8 cellular contexts compared by ENCODE assay signal in genomic region chr19:40571005-40571318, GRCh38. TPM values are rescaled to one million over a fixed set of nuclear protein-coding genes. Genes with fewer than 3 reads are reported as not detected.
DNase-seq lines count a peak whose midpoint lies in the region; ATAC-seq and TF ChIP-seq lines count a peak whose summit lies in the region.

No MANE protein-coding gene starts in this region.

- no peak for TF ChIP-seq CTCF in activated CD8-positive, alpha-beta T cell treated with anti-CD3 and anti-CD28 coated beads for 36 hours (IDR thresholded peaks at IDR 0.05)
- TF ChIP-seq CTCF in tibial artery (IDR thresholded peaks at IDR 0.05) = peak in 1 of 2 experiments; percentile 2

- DNase-seq in activated T-cell treated with anti-CD3 and anti-CD28 coated beads, Interleukin-2, amount 50 U/mL, for 24 hours = no peak
- no peak for DNase-seq in activated T-cell treated with anti-CD3 and anti-CD28 coated beads, Interleukin-2, amount 50 U/mL, for 48 hours
- no peak for DNase-seq in activated CD8-positive, alpha-beta T cell treated with anti-CD3 and anti-CD28 coated beads for 36 hours
- DNase-seq in tibial artery = no peak
- no peak for DNase-seq in NCI-H1436 treated with DMSO at 0.1 percent for 48 hours (lab: John Stamatoyannopoulos, UW)
- no peak for DNase-seq in DMS 273 treated with DMSO at 0.1 percent for 48 hours (lab: John Stamatoyannopoulos, UW)
- no peak for DNase-seq in occipital lobe (lab: John Stamatoyannopoulos, UW)

- peak overlapping the region; percentile 50 for H3K27ac Mint-ChIP-seq in activated T-cell treated with anti-CD3 and anti-CD28 coated beads, Interleukin-2, amount 50 U/mL, for 24 hours
- peak overlapping the region; percentile 27 for H3K27ac Mint-ChIP-seq in activated CD8-positive, alpha-beta T cell treated with anti-CD3 and anti-CD28 coated beads for 36 hours

- H3K9me3 Mint-ChIP-seq in activated T-cell treated with anti-CD3 and anti-CD28 coated beads, Interleukin-2, amount 50 U/mL, for 24 hours = peaks cover 3% of the 10 kb centered on the region
- no peaks in the 10 kb centered on the region for H3K9me3 Mint-ChIP-seq in activated CD8-positive, alpha-beta T cell treated with anti-CD3 and anti-CD28 coated beads for 36 hours

- no peaks in the 10 kb centered on the region for H3K4me1 ChIP-seq in iPS-15b (ENCODE audit: control insufficient read depth, insufficient read depth, low read length)
- H3K4me1 ChIP-seq in tibial artery = peaks cover 0 to 32% (median 18%) of the 10 kb centered on the region in 4 donors

- no peak for ATAC-seq in activated CD8-positive, alpha-beta T cell treated with anti-CD3 and anti-CD28 coated beads for 36 hours

- H3K27me3 ChIP-seq in iPS-15b (ENCODE audit: control insufficient read depth, insufficient read depth, low read length) = peaks cover 47% of the 10 kb centered on the region
- peaks cover 0 to 26% of the 10 kb centered on the region in 2 donors for H3K27me3 ChIP-seq in tibial artery

- peak overlapping the region; percentile 41 for H3K4me3 Mint-ChIP-seq in activated T-cell treated with anti-CD3 and anti-CD28 coated beads, Interleukin-2, amount 50 U/mL, for 24 hours
- H3K4me3 Mint-ChIP-seq in activated CD8-positive, alpha-beta T cell treated with anti-CD3 and anti-CD28 coated beads for 36 hours = peak overlapping the region; percentile 48

- H3K27me3 Mint-ChIP-seq in activated T-cell treated with anti-CD3 and anti-CD28 coated beads, Interleukin-2, amount 50 U/mL, for 24 hours = peaks cover 31% of the 10 kb centered on the region
- peaks cover 25% of the 10 kb centered on the region for H3K27me3 Mint-ChIP-seq in activated CD8-positive, alpha-beta T cell treated with anti-CD3 and anti-CD28 coated beads for 36 hours

- peak overlapping the region; percentile 49 to 52 for H3K27ac ChIP-seq in tibial artery

- CTCF ChIA-PET in activated CD8-positive, alpha-beta T cell treated with anti-CD3 and anti-CD28 coated beads for 36 hours (lab: Charles Lee) = interaction anchor here (1.0 to 2.7 kb wide), 16 partner anchors 9 to 431 kb away, joined by 3 to 19 read pairs (median 4); no protein-coding TSS in a partner anchor

- H3K4me1 Mint-ChIP-seq in activated T-cell treated with anti-CD3 and anti-CD28 coated beads, Interleukin-2, amount 50 U/mL, for 24 hours (ENCODE audit: low read depth) = peaks cover 22% of the 10 kb centered on the region
- peaks cover 11% of the 10 kb centered on the region for H3K4me1 Mint-ChIP-seq in activated CD8-positive, alpha-beta T cell treated with anti-CD3 and anti-CD28 coated beads for 36 hours (ENCODE audit: low read depth)

- no peaks in the 10 kb centered on the region for H3K36me3 Mint-ChIP-seq in activated T-cell treated with anti-CD3 and anti-CD28 coated beads, Interleukin-2, amount 50 U/mL, for 24 hours (ENCODE audit: low read depth)
- no peaks in the 10 kb centered on the region for H3K36me3 Mint-ChIP-seq in activated CD8-positive, alpha-beta T cell treated with anti-CD3 and anti-CD28 coated beads for 36 hours (ENCODE audit: low read depth)

- H3K9me3 ChIP-seq in iPS-15b (ENCODE audit: control insufficient read depth, insufficient read depth, low read length) (no peaks in the 10 kb centered on the region), tibial artery (no peaks in the 10 kb centered on the region)

- intact Hi-C loops in activated CD8-positive, alpha-beta T cell treated with anti-CD3 and anti-CD28 coated beads for 36 hours (cut with micrococcal nuclease) = no loop called here
- intact Hi-C loops in tibial artery (cut with DNase I; ENCODE audit: low total_unique reads) = no loop called here

- peak overlapping the region; percentile 36 for H3K4me3 ChIP-seq in iPS-15b (ENCODE audit: low read depth, low read length)
- peak overlapping the region in 1 of 2 donors; percentile 45 for H3K4me3 ChIP-seq in tibial artery

- POLR2A ChIA-PET in activated CD8-positive, alpha-beta T cell treated with anti-CD3 and anti-CD28 coated beads for 36 hours (lab: Charles Lee) = interaction anchor here (0.9 to 1.5 kb wide), 3 partner anchors 12 to 128 kb away, joined by 4 to 7 read pairs (median 4); no protein-coding TSS in a partner anchor

- H3K36me3 ChIP-seq in iPS-15b (ENCODE audit: control insufficient read depth, insufficient read depth, low read length) (no peaks in the 10 kb centered on the region), tibial artery (no peaks in the 10 kb centered on the region)

- no peak overlapping the region for H3K9ac ChIP-seq in iPS-15b (ENCODE audit: low read depth, low read length)

RNA-seq across cellular contexts. Expression of gene SHKBP1, which starts 5.7 kb away (rescaled TPM):
- 10 to 100 TPM; 82.8 to 89.3 TPM for total RNA-seq in activated CD8-positive, alpha-beta T cell treated with anti-CD3 and anti-CD28 coated beads for 36 hours
- 4.1 TPM for total RNA-seq in occipital lobe

RNA-seq across cellular contexts. Expression of gene LTBP4, which starts 30.2 kb away (rescaled TPM):
- total RNA-seq in activated CD8-positive, alpha-beta T cell treated with anti-CD3 and anti-CD28 coated beads for 36 hours = 100 to 1,000 TPM; 117 to 121 TPM
- total RNA-seq in occipital lobe = 18.9 TPM

Comparison
In these comparisons a context has a peak if more than half of its experiments do, and no peak if none do; other contexts are left out.
1. RNA of gene SHKBP1, which starts 5.7 kb away (total RNA-seq): 82.8 to 89.3 TPM in activated CD8-positive, alpha-beta T cell treated with anti-CD3 and anti-CD28 coated beads for 36 hours; 4.1 TPM in occipital lobe (single experiment); every median in the first group is over 10 times any median in the second.